In genomic region chr18:23241833-23242496, GRCh38 we compare ENCODE assay signal across 8 cellular contexts.
DNase-seq lines count a peak whose midpoint lies in the region; ATAC-seq and TF ChIP-seq lines count a peak whose summit lies in the region.
"Not testable (repeated sequence)": the region's sequence is repeated elsewhere in the genome, so short reads cannot be mapped to it uniquely, and the experiment has no call there.

No MANE protein-coding gene starts in this region.

- peak overlapping the region; percentile 74 for H3K4me2 ChIP-seq in OCI-LY3 (ENCODE audit: low read length)
- not testable (repeated sequence) for H3K4me2 ChIP-seq in trophoblast cell (ENCODE audit: low read length)

- H3K4me1 ChIP-seq in OCI-LY3 (ENCODE audit: low read length) (peaks cover 65% of the 10 kb centered on the region), trophoblast cell (ENCODE audit: control insufficient read depth in 1 of 2, insufficient read depth in 2 of 2, low read length in 2 of 2) (peaks cover 28 to 29% of the 10 kb centered on the region in 2 experiments)

- ATAC-seq in GM19043 (IDR thresholded peaks at IDR 0.05; ENCODE audit: low read depth, unreplicated experiment): peak; percentile 82
- ATAC-seq in GM21526 (IDR thresholded peaks at IDR 0.05; ENCODE audit: low FRiP score, unreplicated experiment): peak; percentile 87
- ATAC-seq in HG02884 (IDR thresholded peaks at IDR 0.05; ENCODE audit: unreplicated experiment): peak; percentile 79
- peak; percentile 87 for ATAC-seq in HG03354 (IDR thresholded peaks at IDR 0.05; ENCODE audit: poor library complexity, severe bottlenecking, unreplicated experiment)

- not testable (repeated sequence) for H3K9me3 ChIP-seq in OCI-LY3 (ENCODE audit: insufficient read depth, low read length); trophoblast cell (ENCODE audit: insufficient read depth, low read depth, low read length)

- not testable (repeated sequence) for H2BK120ac ChIP-seq in trophoblast cell (ENCODE audit: insufficient read depth, low read length, poor library complexity)

- H4K12ac ChIP-seq in trophoblast cell (ENCODE audit: low read depth, low read length): not testable (repeated sequence)

- peak overlapping the region; percentile 49 for H3K9ac ChIP-seq in OCI-LY3 (ENCODE audit: low read length)
- not testable (repeated sequence) for H3K9ac ChIP-seq in trophoblast cell (ENCODE audit: low read length)

- not testable (repeated sequence) for H4K91ac ChIP-seq in trophoblast cell (ENCODE audit: low read depth, low read length)

- not testable (repeated sequence) for H3K23ac ChIP-seq in trophoblast cell (ENCODE audit: low read length)

- H3K79me2 ChIP-seq in OCI-LY3 (ENCODE audit: low read length); trophoblast cell (ENCODE audit: control insufficient read depth, insufficient read depth, low read length, poor library complexity): not testable (repeated sequence)

- not testable (repeated sequence) for H3K14ac ChIP-seq in trophoblast cell (ENCODE audit: low read length)

- peak; percentile 86 for DNase-seq in GM13976 (ENCODE audit: low spot score)
- DNase-seq in NCI-H1417 (lab: John Stamatoyannopoulos, UW): peak; percentile 71 to 92 (median 92)
- DNase-seq in trophoblast cell: peak; percentile 85 to 90

- H4K8ac ChIP-seq in trophoblast cell (ENCODE audit: low read depth, low read length): not testable (repeated sequence)

- H2AK5ac ChIP-seq in trophoblast cell (ENCODE audit: low read length): not testable (repeated sequence)

- peak overlapping the region; percentile 26 for H3K4me3 ChIP-seq in OCI-LY3 (ENCODE audit: low read length)
- not testable (repeated sequence) for H3K4me3 ChIP-seq in trophoblast cell (ENCODE audit: low read depth, low read length)

- no CpG with 5 or more reads among the region's 11 CpGs for WGBS in trophoblast cell (ENCODE audit: extremely low coverage, insufficient coverage, insufficient read length)

- not testable (repeated sequence) for H2BK12ac ChIP-seq in trophoblast cell (ENCODE audit: low read length)

- H3K27ac ChIP-seq in OCI-LY3 (ENCODE audit: low read length): peak overlapping the region; percentile 80
- not testable (repeated sequence) for H3K27ac ChIP-seq in trophoblast cell (ENCODE audit: low read depth, low read length)

- TF ChIP-seq CTCF in GM13976 (IDR thresholded peaks at IDR 0.05; ENCODE audit: borderline replicate concordance, control extremely low read depth, extremely low read depth, insufficient read depth, missing control alignments); OCI-LY3 (IDR thresholded peaks at IDR 0.05; ENCODE audit: low read depth, low read length): not testable (repeated sequence)

- H3K79me1 ChIP-seq in trophoblast cell (ENCODE audit: low read length): not testable (repeated sequence)

- H3K4ac ChIP-seq in trophoblast cell (ENCODE audit: low read depth, low read length): not testable (repeated sequence)

- H3K36me3 ChIP-seq in OCI-LY3 (replicated peaks; ENCODE audit: low read depth, low read length): peaks cover 35% of the 10 kb centered on the region
- not testable (repeated sequence) for H3K36me3 ChIP-seq in trophoblast cell (ENCODE audit: control insufficient read depth in 1 of 2, insufficient read depth in 2 of 2, low read length in 2 of 2)

- in situ Hi-C loops in GM13976 (cut with MboI; ENCODE audit: low sequenced_read_pairs, unreplicated experiment): not testable (repeated sequence)

- not testable (repeated sequence) for H4K20me1 ChIP-seq in OCI-LY3 (ENCODE audit: insufficient read depth, low read length)

- not testable (repeated sequence) for H3K18ac ChIP-seq in trophoblast cell (ENCODE audit: low read length)

- not testable (repeated sequence) for H3K27me3 ChIP-seq in OCI-LY3 (ENCODE audit: low read depth, low read length); trophoblast cell (ENCODE audit: insufficient read depth, low read length)

- not testable (repeated sequence) for H2BK5ac ChIP-seq in trophoblast cell (ENCODE audit: low read depth, low read length, poor library complexity)

- not testable (repeated sequence) for H2AFZ ChIP-seq in OCI-LY3 (ENCODE audit: low read depth, low read length); trophoblast cell (ENCODE audit: insufficient read depth, low read length, poor library complexity)
